Comparison of ENCODE assay signal across 8 cellular contexts in genomic region chr21:27700974-27701614, GRCh38.
DNase-seq lines count a peak whose midpoint lies in the region; ATAC-seq and TF ChIP-seq lines count a peak whose summit lies in the region.

No MANE protein-coding gene starts in this region.

- no peak overlapping the region for H3K4me3 Mint-ChIP-seq in activated CD4-positive, alpha-beta memory T cell treated with anti-CD3 and anti-CD28 coated beads, Interleukin-2, amount 10 ng/mL, durations not matched to agents 7 days and 5 days
- no peak overlapping the region for H3K4me3 Mint-ChIP-seq in endodermal cell

- no peak overlapping the region for H2AFZ ChIP-seq in mesenchymal stem cell (ENCODE audit: low read depth, low read length)

- 22 to 24% methylated on average over 8 to 13 of the region's 14 CpGs for WGBS in endodermal cell (ENCODE audit: insufficient coverage in 1 of 2, insufficient read length in 1 of 2), 2 experiments
- 16% methylated on average over 12 of the region's 14 CpGs for WGBS in mesenchymal stem cell

- no peak overlapping the region for H3K27ac Mint-ChIP-seq in activated CD4-positive, alpha-beta memory T cell treated with anti-CD3 and anti-CD28 coated beads, Interleukin-2, amount 10 ng/mL, durations not matched to agents 7 days and 5 days
- no peak overlapping the region for H3K27ac Mint-ChIP-seq in endodermal cell

- H3K9ac ChIP-seq in endodermal cell (ENCODE audit: extremely low read depth, low read length, poor library complexity, severe bottlenecking): no peak overlapping the region
- H3K9ac ChIP-seq in mesenchymal stem cell (ENCODE audit: low read length): peak overlapping the region; percentile 74

- H3K4me2 ChIP-seq in mesenchymal stem cell (ENCODE audit: low read length, poor library complexity, severe bottlenecking): no peak overlapping the region

- H3K27me3 Mint-ChIP-seq in activated CD4-positive, alpha-beta memory T cell treated with anti-CD3 and anti-CD28 coated beads, Interleukin-2, amount 10 ng/mL, durations not matched to agents 7 days and 5 days: no peaks in the 10 kb centered on the region
- no peaks in the 10 kb centered on the region for H3K27me3 Mint-ChIP-seq in endodermal cell (ENCODE audit: insufficient read depth)

- H3K4me1 ChIP-seq in endodermal cell (ENCODE audit: control insufficient read depth, insufficient read depth, low read length) (no peaks in the 10 kb centered on the region), mesenchymal stem cell (ENCODE audit: control insufficient read depth, insufficient read depth, low read depth, low read length) (no peaks in the 10 kb centered on the region)

- no peak overlapping the region for H2BK15ac ChIP-seq in mesenchymal stem cell (ENCODE audit: low read depth, poor library complexity, severe bottlenecking)

- H3K79me1 ChIP-seq in mesenchymal stem cell (replicated peaks; ENCODE audit: low read length, poor library complexity, severe bottlenecking): no peaks in the 10 kb centered on the region

- H3K4me3 ChIP-seq in endodermal cell (ENCODE audit: low read length): no peak overlapping the region
- no peak overlapping the region for H3K4me3 ChIP-seq in mesenchymal stem cell (ENCODE audit: insufficient read depth in 1 of 2, low read depth in 1 of 2, low read length in 2 of 2)

- ATAC-seq in HG03159 (IDR thresholded peaks at IDR 0.05; ENCODE audit: unreplicated experiment) (peak; percentile 66), GM18907 (IDR thresholded peaks at IDR 0.05; ENCODE audit: unreplicated experiment) (no peak)

- CTCF ChIA-PET in activated CD4-positive, alpha-beta memory T cell treated with anti-CD3 and anti-CD28 coated beads, Interleukin-2, amount 10 ng/mL, durations not matched to agents 7 days and 5 days (lab: Charles Lee): interaction anchor here (1.3 kb wide), 1 partner anchor 850 kb away, joined by 4 read pairs; no protein-coding TSS in a partner anchor

- H4K91ac ChIP-seq in mesenchymal stem cell (ENCODE audit: low read length): no peak overlapping the region

- peak; percentile 96 for TF ChIP-seq CTCF in endodermal cell (conservative IDR thresholded peaks at IDR 0.05)

- H3K27me3 ChIP-seq in endodermal cell (ENCODE audit: control insufficient read depth, insufficient read depth, low read length, poor library complexity, severe bottlenecking) (no peaks in the 10 kb centered on the region), mesenchymal stem cell (ENCODE audit: control insufficient read depth in 1 of 2, insufficient read depth in 1 of 2, low read length in 2 of 2) (no peaks in the 10 kb centered on the region)

- H2BK12ac ChIP-seq in mesenchymal stem cell (ENCODE audit: low read length in 2 of 2): no peak overlapping the region

- H2AK5ac ChIP-seq in mesenchymal stem cell (ENCODE audit: low read length, severe bottlenecking): no peak overlapping the region

- no peak overlapping the region for H2BK120ac ChIP-seq in mesenchymal stem cell (ENCODE audit: low read depth, low read length)

- peak; percentile 48 for DNase-seq in DMS53 treated with DMSO at 0.1 percent for 48 hours (lab: John Stamatoyannopoulos, UW; ENCODE audit: unreplicated experiment)
- DNase-seq in NCI-H748 (lab: John Stamatoyannopoulos, UW; ENCODE audit: unreplicated experiment): peak; percentile 55
- DNase-seq in activated CD4-positive, alpha-beta memory T cell treated with anti-CD3 and anti-CD28 coated beads, Interleukin-2, amount 10 ng/mL, durations not matched to agents 7 days and 5 days: peak; percentile 58
- peak; percentile 92 for DNase-seq in endodermal cell
- peak; percentile 81 for DNase-seq in mesenchymal stem cell
- peak; percentile 17 to 29 for DNase-seq in stimulated activated CD8-positive, alpha-beta memory T cell treated with anti-CD3 and anti-CD28 coated beads, Interleukin-15, amount 100 ng/mL, for 48 hours (ENCODE audit: low read depth in 2 of 2)

- H3K18ac ChIP-seq in mesenchymal stem cell (ENCODE audit: low read depth in 1 of 2, low read length in 2 of 2): no peak overlapping the region

- POLR2A ChIA-PET in activated CD4-positive, alpha-beta memory T cell treated with anti-CD3 and anti-CD28 coated beads, Interleukin-2, amount 10 ng/mL, durations not matched to agents 7 days and 5 days (lab: Charles Lee): no interaction called here

- H4K8ac ChIP-seq in mesenchymal stem cell (ENCODE audit: low read length): no peak overlapping the region

- H3K4ac ChIP-seq in mesenchymal stem cell (ENCODE audit: low read depth in 1 of 2, low read length in 2 of 2): no peak overlapping the region

- no peak overlapping the region for H3K14ac ChIP-seq in mesenchymal stem cell (ENCODE audit: low read length in 2 of 2)

- no peaks in the 10 kb centered on the region for H3K9me3 Mint-ChIP-seq in activated CD4-positive, alpha-beta memory T cell treated with anti-CD3 and anti-CD28 coated beads, Interleukin-2, amount 10 ng/mL, durations not matched to agents 7 days and 5 days
- no peaks in the 10 kb centered on the region for H3K9me3 Mint-ChIP-seq in endodermal cell

- H3K36me3 ChIP-seq in endodermal cell (ENCODE audit: control insufficient read depth, insufficient read depth, low read length) (no peaks in the 10 kb centered on the region), mesenchymal stem cell (ENCODE audit: control insufficient read depth in 1 of 2, insufficient read depth in 2 of 2, low read depth in 1 of 2, low read length in 2 of 2) (no peaks in the 10 kb centered on the region)

- H3K4me1 Mint-ChIP-seq in activated CD4-positive, alpha-beta memory T cell treated with anti-CD3 and anti-CD28 coated beads, Interleukin-2, amount 10 ng/mL, durations not matched to agents 7 days and 5 days: no peaks in the 10 kb centered on the region
- no peaks in the 10 kb centered on the region for H3K4me1 Mint-ChIP-seq in endodermal cell

- no peak overlapping the region for H3K23ac ChIP-seq in mesenchymal stem cell (ENCODE audit: low read length in 2 of 2)

- no peak overlapping the region for H2BK5ac ChIP-seq in mesenchymal stem cell (ENCODE audit: low read depth, low read length, poor library complexity, severe bottlenecking)

- H3K27ac ChIP-seq in endodermal cell (ENCODE audit: low read depth, low read length) (no peak overlapping the region), mesenchymal stem cell (ENCODE audit: low read length, poor library complexity, severe bottlenecking) (no peak overlapping the region)

- no peaks in the 10 kb centered on the region for H3K36me3 Mint-ChIP-seq in activated CD4-positive, alpha-beta memory T cell treated with anti-CD3 and anti-CD28 coated beads, Interleukin-2, amount 10 ng/mL, durations not matched to agents 7 days and 5 days (ENCODE audit: low read depth)
- no peaks in the 10 kb centered on the region for H3K36me3 Mint-ChIP-seq in endodermal cell (ENCODE audit: low read depth)

- H3K9me3 ChIP-seq in endodermal cell (ENCODE audit: control insufficient read depth, low read length) (no peaks in the 10 kb centered on the region), mesenchymal stem cell (ENCODE audit: control insufficient read depth, low read length) (no peaks in the 10 kb centered on the region)

Comparison
In these comparisons a context has a peak if more than half of its experiments do, and no peak if none do; other contexts are left out.
1. DNase-seq: peak in every context shown above with its lines; median percentile 92 in endodermal cell; 81 in mesenchymal stem cell; 58 in activated CD4-positive, alpha-beta memory T cell treated with anti-CD3 and anti-CD28 coated beads, Interleukin-2, amount 10 ng/mL, durations not matched to agents 7 days and 5 days; 55 in NCI-H748; 48 in DMS53 treated with DMSO at 0.1 percent for 48 hours; 23 in stimulated activated CD8-positive, alpha-beta memory T cell treated with anti-CD3 and anti-CD28 coated beads, Interleukin-15, amount 100 ng/mL, for 48 hours.